8 cellular contexts compared by ENCODE assay signal in genomic region chr15:63041982-63042878, GRCh38. TPM values are rescaled to one million over a fixed set of nuclear protein-coding genes. Genes with fewer than 3 reads are reported as not detected.
DNase-seq lines count a peak whose midpoint lies in the region; ATAC-seq, FAIRE-seq and TF ChIP-seq lines count a peak whose summit lies in the region.

Gene TPM1, plus strand, starts transcription at chr15:63042747. Its CDS starts 83 bp downstream, at chr15:63042830.

- TF ChIP-seq POLR2A in A549 (IDR thresholded peaks at IDR 0.05; ENCODE audit: low read length) = peak; percentile 94

- no peak for FAIRE-seq in A549 (lab: Jason Lieb, UNC)

- 2% methylated on average over 57 of the region's 84 CpGs for WGBS in A549 (ENCODE audit: missing lambda C conversion rate)

- H3K9me3 ChIP-seq in A549 (peaks cover 6% of the 10 kb centered on the region; the same call in 2 of the 3 replicates), left lung (no peaks in the 10 kb centered on the region)

- in situ Hi-C loops in SK-MEL-5 (cut with HindIII; ENCODE audit: low pct_unique_long_range_greater_than_20kb, low sequenced_read_pairs) = no loop called here

- H3K27me3 ChIP-seq in dorsolateral prefrontal cortex = peaks cover 0 to 46% (median 4%) of the 10 kb centered on the region in 45 donors
- peaks cover 22 to 79% of the 10 kb centered on the region in 2 donors for H3K27me3 ChIP-seq in left lung

- intact Hi-C loops in dorsolateral prefrontal cortex (cut with DNase I) = loop anchor here in 1 of 2 donors (5.0 to 10.0 kb wide), 2 partner anchors 100 to 233 kb away; partner anchors contain the start of gene APH1B
- intact Hi-C loops in left lung (cut with DNase I) = loop anchor here in 1 of 2 donors (10.0 kb wide), 2 partner anchors 257 to 363 kb away; no protein-coding TSS in a partner anchor

- H3K4me2 ChIP-seq in A549 = peak within 1 kb of the TSS; percentile 93

- peak; percentile 92 to 95 for DNase-seq in A549 (ENCODE audit: low read depth in 1 of 2, low spot score in 1 of 2)
- peak; percentile 28 for DNase-seq in GM10248 (ENCODE audit: extremely low spot score)
- no peak for DNase-seq in SK-MEL-5 (ENCODE audit: low read depth, low spot score)
- DNase-seq in dorsolateral prefrontal cortex = peak in 6 of 10 donors; percentile 44 to 72 (median 64)
- DNase-seq in left lung = peak; percentile 86 to 87
- peak; percentile 11 for DNase-seq in stimulated activated naive CD8-positive, alpha-beta T cell treated with anti-CD3 and anti-CD28 coated beads, Interleukin-15, Interleukin-2, amounts not matched to agents 100 U/mL and 50 U/mL, for 24 hours

- peaks cover 41% of the 10 kb centered on the region for H3K4me1 ChIP-seq in A549
- H3K4me1 ChIP-seq in left lung = peaks cover 0 to 24% of the 10 kb centered on the region in 2 donors

- ATAC-seq in A549 (peak; percentile 76 to 84), left lung (peak; percentile 88), HG02981 (IDR thresholded peaks at IDR 0.05; ENCODE audit: unreplicated experiment) (no peak), HG02870 (IDR thresholded peaks at IDR 0.05; ENCODE audit: unreplicated experiment) (no peak)
- ATAC-seq in stimulated activated naive CD8-positive, alpha-beta T cell treated with anti-CD3 and anti-CD28 coated beads, Interleukin-15, Interleukin-2, amounts not matched to agents 100 U/mL and 50 U/mL, for 24 hours = peak; percentile 38

- TF ChIP-seq CTCF in A549 (IDR thresholded peaks at IDR 0.05) (peak; percentile 13; the same call in 2 of the 3 replicates), GM10248 (IDR thresholded peaks at IDR 0.05; ENCODE audit: control extremely low read depth, extremely low read depth, low read depth, missing control alignments) (no peak), dorsolateral prefrontal cortex (IDR thresholded peaks at IDR 0.05 in 54 of 56, conservative IDR thresholded peaks at IDR 0.05 in 2 of 56; ENCODE audit: low read depth in 1 of 56, partially characterized antibody in 56 of 56) (peak in 2 of 56 donors; percentile 7 to 22), left lung (IDR thresholded peaks at IDR 0.05) (no peak)

- H3K4me3 ChIP-seq in A549 = peak within 1 kb of the TSS; percentile 87
- peak within 1 kb of the TSS; percentile 20 to 95 (median 68) for H3K4me3 ChIP-seq in dorsolateral prefrontal cortex
- H3K4me3 ChIP-seq in left lung = peak within 1 kb of the TSS; percentile 51 to 66

- no peak for TF ChIP-seq EP300 in A549 (IDR thresholded peaks at IDR 0.05)

- TF ChIP-seq RAD21 in A549 (conservative IDR thresholded peaks at IDR 0.05 in 1 of 2, IDR thresholded peaks at IDR 0.05 in 1 of 2) = peak; percentile 39 to 68

- CTCF ChIA-PET in A549 (lab: Yijun Ruan, JAX) (interaction anchor here (0.7 to 50.6 kb wide), 25 partner anchors 10 to 300 kb away, joined by 3 to 1136 read pairs (median 5); no protein-coding TSS in a partner anchor), GM10248 (lab: Yijun Ruan, JAX) (no interaction called here)

- peak within 1 kb of the TSS; percentile 94 to 97 for H3K27ac ChIP-seq in A549
- peak within 1 kb of the TSS in 50 of 59 donors; percentile 26 to 90 (median 70) for H3K27ac ChIP-seq in dorsolateral prefrontal cortex
- peak within 1 kb of the TSS; percentile 53 to 57 for H3K27ac ChIP-seq in left lung

- POLR2A ChIA-PET in A549 (lab: Yijun Ruan, JAX) (interaction anchor here (0.6 to 7.8 kb wide), 28 partner anchors 12 to 299 kb away, joined by 3 to 98 read pairs (median 4); no protein-coding TSS in a partner anchor), GM10248 (lab: Yijun Ruan, JAX) (no interaction called here)

- H3K36me3 ChIP-seq in left lung = no peaks in the 10 kb centered on the region

TF ChIP-seq in A549, 52 proteins besides CTCF, POLR2A, EP300 and RAD21 (continues in another document):
- peak; percentile 38; the same call in 1 of the 2 replicates for TF ChIP-seq HOXB5 (CRISPR knock-in tag; IDR thresholded peaks at IDR 0.05)
- no peak for TF ChIP-seq MAFK (IDR thresholded peaks at IDR 0.05; ENCODE audit: partially characterized antibody)
- no peak for TF ChIP-seq ESRRA (IDR thresholded peaks at IDR 0.05; ENCODE audit: borderline replicate concordance, low read length)
- no peak for TF ChIP-seq CHD4 (IDR thresholded peaks at IDR 0.05; ENCODE audit: borderline replicate concordance)
- TF ChIP-seq EHF (CRISPR knock-in tag; IDR thresholded peaks at IDR 0.05) = no peak
- peak; percentile 60 to 98; a peak in 4 of 5 replicates for TF ChIP-seq JUN (IDR thresholded peaks at IDR 0.05)
- TF ChIP-seq CBX8 (IDR thresholded peaks at IDR 0.05) = no peak
- TF ChIP-seq BHLHE40 (IDR thresholded peaks at IDR 0.05; ENCODE audit: low read depth, low read length) = no peak
- TF ChIP-seq HDAC2 (IDR thresholded peaks at IDR 0.05) = no peak; the same call in none of the 2 replicates
- TF ChIP-seq, protein P1, sequence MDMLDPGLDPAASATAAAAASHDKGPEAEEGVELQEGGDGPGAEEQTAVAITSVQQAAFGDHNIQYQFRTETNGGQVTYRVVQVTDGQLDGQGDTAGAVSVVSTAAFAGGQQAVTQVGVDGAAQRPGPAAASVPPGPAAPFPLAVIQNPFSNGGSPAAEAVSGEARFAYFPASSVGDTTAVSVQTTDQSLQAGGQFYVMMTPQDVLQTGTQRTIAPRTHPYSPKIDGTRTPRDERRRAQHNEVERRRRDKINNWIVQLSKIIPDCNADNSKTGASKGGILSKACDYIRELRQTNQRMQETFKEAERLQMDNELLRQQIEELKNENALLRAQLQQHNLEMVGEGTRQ (IDR thresholded peaks at IDR 0.05) = no peak
- TF ChIP-seq FOSB (CRISPR knock-in tag; IDR thresholded peaks at IDR 0.05) = no peak
- TF ChIP-seq CEBPB (IDR thresholded peaks at IDR 0.05) = no peak; a peak in 1 of 4 replicates
- TF ChIP-seq PHF8 (IDR thresholded peaks at IDR 0.05; ENCODE audit: borderline replicate concordance, low read depth) = no peak
- peak; percentile 96 for TF ChIP-seq MAZ (IDR thresholded peaks at IDR 0.05; ENCODE audit: borderline replicate concordance, low read depth, low read length)
- no peak for TF ChIP-seq RFX5 (IDR thresholded peaks at IDR 0.05)
- TF ChIP-seq ZNF302 (CRISPR knock-in tag; IDR thresholded peaks at IDR 0.05) = no peak
- TF ChIP-seq RNF2 (IDR thresholded peaks at IDR 0.05; ENCODE audit: borderline replicate concordance, low read depth) = peak; percentile 77; the same call in 1 of the 2 replicates
- no peak for TF ChIP-seq KDM5A (IDR thresholded peaks at IDR 0.05)
- TF ChIP-seq RCOR1 (IDR thresholded peaks at IDR 0.05; ENCODE audit: low read depth, low read length) = no peak
- no peak for TF ChIP-seq HEYL (CRISPR knock-in tag; IDR thresholded peaks at IDR 0.05)
- TF ChIP-seq MAX (IDR thresholded peaks at IDR 0.05) = peak; percentile 16
- TF ChIP-seq PBX3 (IDR thresholded peaks at IDR 0.05) = peak; percentile 71; the same call in 1 of the 2 replicates
- no peak for TF ChIP-seq CBX2 (IDR thresholded peaks at IDR 0.05; ENCODE audit: borderline replicate concordance, low read depth)
- TF ChIP-seq JUNB (IDR thresholded peaks at IDR 0.05) = no peak
- TF ChIP-seq SREBF2 (IDR thresholded peaks at IDR 0.05) = no peak
- peak; percentile 68 for TF ChIP-seq SMC3 (IDR thresholded peaks at IDR 0.05)
- TF ChIP-seq, protein P2, sequence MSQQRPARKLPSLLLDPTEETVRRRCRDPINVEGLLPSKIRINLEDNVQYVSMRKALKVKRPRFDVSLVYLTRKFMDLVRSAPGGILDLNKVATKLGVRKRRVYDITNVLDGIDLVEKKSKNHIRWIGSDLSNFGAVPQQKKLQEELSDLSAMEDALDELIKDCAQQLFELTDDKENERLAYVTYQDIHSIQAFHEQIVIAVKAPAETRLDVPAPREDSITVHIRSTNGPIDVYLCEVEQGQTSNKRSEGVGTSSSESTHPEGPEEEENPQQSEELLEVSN (IDR thresholded peaks at IDR 0.05; ENCODE audit: borderline replicate concordance, low read depth) = 0 out of 2 replicates have a peak, but pooled peaks have one; percentile 13
- TF ChIP-seq MYC (IDR thresholded peaks at IDR 0.05; ENCODE audit: borderline replicate concordance, low read length) = no peak
- no peak for TF ChIP-seq NR3C1 (IDR thresholded peaks at IDR 0.05)
- TF ChIP-seq ZSCAN20 (CRISPR knock-in tag; IDR thresholded peaks at IDR 0.05) = no peak
- no peak for TF ChIP-seq FOSL2 (IDR thresholded peaks at IDR 0.05)
- TF ChIP-seq FOSL2 (CRISPR knock-in tag; IDR thresholded peaks at IDR 0.05) = no peak
- no peak for TF ChIP-seq RARB (CRISPR knock-in tag; IDR thresholded peaks at IDR 0.05)
- TF ChIP-seq POLR2AphosphoS2 (conservative IDR thresholded peaks at IDR 0.05; ENCODE audit: low read length) = no peak
- TF ChIP-seq, protein P3, sequence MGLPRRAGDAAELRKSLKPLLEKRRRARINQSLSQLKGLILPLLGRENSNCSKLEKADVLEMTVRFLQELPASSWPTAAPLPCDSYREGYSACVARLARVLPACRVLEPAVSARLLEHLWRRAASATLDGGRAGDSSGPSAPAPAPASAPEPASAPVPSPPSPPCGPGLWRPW (IDR thresholded peaks at IDR 0.05) = no peak

RNA-seq across cellular contexts. Expression of gene TPM1, which starts in this region (rescaled TPM):
- polyA plus RNA-seq in A549 (2011; rRNA removed) = 777 and 894 TPM in 2 replicates
- 824 and 915 TPM in 2 replicates for polyA plus RNA-seq in A549 (2012; cell fraction: cytosol; rRNA removed)
- polyA plus RNA-seq in A549 (2012; cell fraction: nucleus; rRNA removed) = 678 and 876 TPM in 2 replicates
- 954 to 1,229 TPM (median 1,043 TPM) in 3 replicates for polyA plus RNA-seq in A549 (2017; fragmentation: RNase III; extraction: RNeasy Plus Mini Kit Qiagen cat#74134 plus additional on column Dnase treatment)
- 537 and 670 TPM in 2 replicates for polyA minus RNA-seq in A549 (2011; rRNA and poly(A)+ RNA removed)
- 29.8 and 30.5 TPM in 2 replicates for total RNA-seq in SK-MEL-5 (2014; rRNA removed; shearing (Covaris generic))
- 21.6 and 29.6 TPM in 2 replicates for polyA plus RNA-seq in SK-MEL-5 (2015; cell fraction: cytosol; rRNA removed)
- 26.2 and 33.5 TPM in 2 replicates for polyA plus RNA-seq in SK-MEL-5 (2015; cell fraction: nucleus; rRNA removed)
- 100 to 1,000 TPM in 115 of 120 experiments, 10 to 100 TPM in 5; 59.9 to 249 (median 139) TPM for total RNA-seq in dorsolateral prefrontal cortex
- 100 to 1,000 TPM; 196 to 330 TPM for total RNA-seq in left lung

Comparison
In these comparisons a context has a peak if more than half of its experiments do, and no peak if none do; other contexts are left out.
1. ATAC-seq: peak in A549 (2 of 2), left lung (single experiment) and stimulated activated naive CD8-positive, alpha-beta T cell treated with anti-CD3 and anti-CD28 coated beads, Interleukin-15, Interleukin-2, amounts not matched to agents 100 U/mL and 50 U/mL, for 24 hours (single experiment); none in HG02981 (single experiment) and HG02870 (single experiment).
2. Peak in every context shown above with its lines, with median percentiles within 50 percentile points of each other: H3K27ac ChIP-seq and H3K4me3 ChIP-seq.